ENCODE assay signal across 24 cellular contexts in genomic region chr3:50278106-50278867, GRCh38. TPM values are rescaled to one million over a fixed set of nuclear protein-coding genes. Genes with fewer than 3 reads are reported as not detected.
DNase-seq lines count a peak whose midpoint lies in the region; ATAC-seq and TF ChIP-seq lines count a peak whose summit lies in the region.
"Had no signal": no experiment of that assay in that cellular context is flagged by ENCODE, and none has a peak within 500 bp of the region (broad histone marks: within the 10 kb centered on the region; RNA-seq: fewer than 3 reads in every experiment).

No MANE protein-coding gene starts in this region.

- H3K27me3 ChIP-seq in cardiac muscle cell = peaks cover 32% of the 10 kb centered on the region
- H3K27me3 ChIP-seq in thoracic aorta (replicated peaks; ENCODE audit: insufficient read depth) = no peaks in the 10 kb centered on the region
- H3K27me3 ChIP-seq in SJCRH30 = no peaks in the 10 kb centered on the region
- H3K27me3 ChIP-seq: Peyer's patch had no signal

- H3K4me3 Mint-ChIP-seq in naive thymus-derived CD8-positive, alpha-beta T cell = no peak overlapping the region
- H3K4me3 Mint-ChIP-seq: nephron progenitor cell had no signal

- H3K4me1 Mint-ChIP-seq in naive thymus-derived CD8-positive, alpha-beta T cell = peaks cover 14 to 23% (median 21%) of the 10 kb centered on the region in 4 donors

- DNase-seq in cardiac muscle cell (ENCODE audit: low read depth in 1 of 2, low spot score in 1 of 2) (no peak), Right ventricle myocardium superior (no peak), left cardiac atrium (no peak), omental fat pad (ENCODE audit: low spot score) (no peak), thoracic aorta (ENCODE audit: low spot score) (no peak), SJCRH30 (no peak)
- DNase-seq in naive thymus-derived CD8-positive, alpha-beta T cell = no peak
- DNase-seq: activated CD4-positive, alpha-beta T cell treated with anti-CD3 and anti-CD28 coated beads, Interleukin-2, amount 50 U/mL, for 1 hour; brain microvascular endothelial cell; NCI-H1105 treated with DMSO at 0.1 percent for 48 hours; NCI-H2107; NCI-H524; nephron progenitor cell; Peyer's patch; stimulated activated CD4-positive, alpha-beta T cell treated with anti-CD3 and anti-CD28 coated beads, Interleukin-2, amount 100 ng/mL, for 48 hours; stimulated activated naive CD4-positive, alpha-beta T cell; upper lobe of left lung had no signal

- H3K27ac Mint-ChIP-seq in naive thymus-derived CD8-positive, alpha-beta T cell = no peak overlapping the region
- H3K27ac Mint-ChIP-seq: activated T-helper 2 cell treated with anti-CD3 and anti-CD28 coated beads, Interferon-gamma antibody, Interleukin-2, Interleukin-4, amounts not matched to agents 10 μg/mL and 5 μg/mL and 100 μg/mL, durations not matched to agents 14 hours and 24 hours and 36 hours; nephron progenitor cell; progenitor cell of endocrine pancreas had no signal

- H3K36me3 ChIP-seq in cardiac muscle cell = no peaks in the 10 kb centered on the region
- peaks cover 6% of the 10 kb centered on the region for H3K36me3 ChIP-seq in thoracic aorta
- H3K36me3 ChIP-seq in SJCRH30 = no peaks in the 10 kb centered on the region
- H3K36me3 ChIP-seq: brain microvascular endothelial cell had no signal

- POLR2A ChIA-PET in naive thymus-derived CD8-positive, alpha-beta T cell (lab: Charles Lee) = no interaction called here

- H3K27ac ChIP-seq in cardiac muscle cell = peak overlapping the region; percentile 76
- peak overlapping the region; percentile 25 to 56 for H3K27ac ChIP-seq in thoracic aorta
- H3K27ac ChIP-seq in SJCRH30 = no peak overlapping the region
- H3K27ac ChIP-seq: brain microvascular endothelial cell, Peyer's patch, upper lobe of left lung had no signal

- no peaks in the 10 kb centered on the region for H3K36me3 Mint-ChIP-seq in naive thymus-derived CD8-positive, alpha-beta T cell

- peaks cover 10 to 37% (median 17%) of the 10 kb centered on the region in 5 donors for H3K27me3 Mint-ChIP-seq in naive thymus-derived CD8-positive, alpha-beta T cell

- ATAC-seq in Right ventricle myocardium superior (ENCODE audit: poor library complexity) = no peak
- peak; percentile 1 to 4 for ATAC-seq in left cardiac atrium
- ATAC-seq in omental fat pad (ENCODE audit: low FRiP score) = peak; percentile 2
- no peak for ATAC-seq in thoracic aorta (ENCODE audit: insufficient number of reproducible peaks, low FRiP score, low read depth)
- no peak for ATAC-seq in naive thymus-derived CD8-positive, alpha-beta T cell
- no peak for ATAC-seq in GM21447 (IDR thresholded peaks at IDR 0.05; ENCODE audit: unreplicated experiment)

- intact Hi-C loops in Right ventricle myocardium superior (cut with DNase I) (no loop called here), left cardiac atrium (cut with DNase I) (no loop called here)

- H3K9me3 Mint-ChIP-seq in naive thymus-derived CD8-positive, alpha-beta T cell = no peaks in the 10 kb centered on the region
- H3K9me3 Mint-ChIP-seq: activated T-helper 2 cell treated with anti-CD3 and anti-CD28 coated beads, Interferon-gamma antibody, Interleukin-2, Interleukin-4, amounts not matched to agents 10 μg/mL and 5 μg/mL and 100 μg/mL, durations not matched to agents 14 hours and 24 hours and 36 hours; nephron progenitor cell had no signal

- TF ChIP-seq CTCF in cardiac muscle cell (IDR thresholded peaks at IDR 0.05; ENCODE audit: low read depth, low read length) (no peak), omental fat pad (IDR thresholded peaks at IDR 0.05) (no peak), thoracic aorta (IDR thresholded peaks at IDR 0.05) (no peak)

- peaks cover 14% of the 10 kb centered on the region for H3K4me1 ChIP-seq in cardiac muscle cell (ENCODE audit: low read depth)
- peaks cover 4 to 16% of the 10 kb centered on the region in 2 donors for H3K4me1 ChIP-seq in thoracic aorta (ENCODE audit: control insufficient read depth in 1 of 2, low read depth in 2 of 2)
- H3K4me1 ChIP-seq in SJCRH30 = no peaks in the 10 kb centered on the region

- H3K4me3 ChIP-seq in cardiac muscle cell = no peak overlapping the region
- H3K4me3 ChIP-seq in thoracic aorta = no peak overlapping the region
- no peak overlapping the region for H3K4me3 ChIP-seq in SJCRH30
- H3K4me3 ChIP-seq: Peyer's patch, upper lobe of left lung had no signal

- H3K9me3 ChIP-seq in cardiac muscle cell (ENCODE audit: low read depth) = no peaks in the 10 kb centered on the region
- H3K9me3 ChIP-seq in thoracic aorta = no peaks in the 10 kb centered on the region
- H3K9me3 ChIP-seq in SJCRH30 (replicated peaks) = no peaks in the 10 kb centered on the region
- H3K9me3 ChIP-seq: Peyer's patch, upper lobe of left lung had no signal

RNA-seq across cellular contexts. Expression of gene LSMEM2, which starts 0.6 kb away (rescaled TPM):
- total RNA-seq in cardiac muscle cell (26.4 and 29.2 TPM in 2 replicates), Right ventricle myocardium superior (29.6 TPM), left cardiac atrium (1 to 10 TPM; 1.4 to 6.6 TPM), omental fat pad (not detected), thoracic aorta (not detected)
- 16.4 and 18.1 TPM in 2 replicates for polyA plus RNA-seq in cardiac muscle cell
- total RNA-seq in naive thymus-derived CD8-positive, alpha-beta T cell = not detected
- polyA plus RNA-seq in naive thymus-derived CD8-positive, alpha-beta T cell = under 1 TPM in 2 of 3 donors, not detected in 1; 0.15 to 0.21 TPM
- total RNA-seq in SJCRH30 (2014; rRNA removed; shearing (Covaris generic)) = not detected in 2 replicates
- total RNA-seq: A172; activated T-helper 2 cell treated with anti-CD3 and anti-CD28 coated beads, Interferon-gamma antibody, Interleukin-2, Interleukin-4, amounts not matched to agents 10 μg/mL and 5 μg/mL and 100 μg/mL, durations not matched to agents 14 hours and 24 hours and 36 hours; fibroblast of lung; mesenteric fat pad; Peyer's patch; progenitor cell of endocrine pancreas had no signal
- polyA plus RNA-seq: BJ, fibroblast of lung had no signal

RNA-seq across cellular contexts. Expression of gene SEMA3B, which starts 9.3 kb away (rescaled TPM):
- total RNA-seq in cardiac muscle cell (16.7 and 25.9 TPM in 2 replicates), Right ventricle myocardium superior (19.9 TPM), left cardiac atrium (10 to 100 TPM; 14.3 to 32.6 TPM), omental fat pad (10 to 100 TPM; 14.2 to 94.1 (median 45.4) TPM), thoracic aorta (10 to 100 TPM; 53.6 to 57.2 TPM)
- 20.6 and 23.1 TPM in 2 replicates for polyA plus RNA-seq in cardiac muscle cell
- total RNA-seq in naive thymus-derived CD8-positive, alpha-beta T cell = 1 to 10 TPM; 1.0 to 1.1 TPM
- polyA plus RNA-seq in naive thymus-derived CD8-positive, alpha-beta T cell = under 1 TPM in 1 of 3 donors, not detected in 2; 0.09 TPM
- 3.3 and 4.8 TPM in 2 replicates for total RNA-seq in SJCRH30 (2014; rRNA removed; shearing (Covaris generic))

RNA-seq across cellular contexts. Expression of gene IFRD2, which starts 13.9 kb away (rescaled TPM):
- total RNA-seq in cardiac muscle cell = 61.0 and 75.3 TPM in 2 replicates
- 106 and 110 TPM in 2 replicates for polyA plus RNA-seq in cardiac muscle cell
- total RNA-seq in Right ventricle myocardium superior = 70.1 TPM
- total RNA-seq in left cardiac atrium = 10 to 100 TPM; 53.1 to 68.8 TPM
- 100 to 1,000 TPM in 1 of 4 donors, 10 to 100 TPM in 3; 40.0 to 178 (median 72.2) TPM for total RNA-seq in omental fat pad
- total RNA-seq in thoracic aorta = 100 to 1,000 TPM in 1 of 2 donors, 10 to 100 TPM in 1; 43.3 to 118 TPM
- total RNA-seq in naive thymus-derived CD8-positive, alpha-beta T cell = 10 to 100 TPM; 68.9 TPM
- polyA plus RNA-seq in naive thymus-derived CD8-positive, alpha-beta T cell = 10 to 100 TPM; 59.4 to 69.7 (median 60.7) TPM
- 85.3 and 98.8 TPM in 2 replicates for total RNA-seq in SJCRH30 (2014; rRNA removed; shearing (Covaris generic))

RNA-seq across cellular contexts. Expression of gene HYAL3, which starts 20.9 kb away (rescaled TPM):
- total RNA-seq in cardiac muscle cell = 3.6 and 6.4 TPM in 2 replicates
- 2.4 and 6.2 TPM in 2 replicates for polyA plus RNA-seq in cardiac muscle cell
- 1.2 TPM for total RNA-seq in Right ventricle myocardium superior
- total RNA-seq in left cardiac atrium = 1 to 10 TPM; 1.7 to 1.8 TPM
- 1 to 10 TPM; 1.9 to 6.2 (median 4.0) TPM for total RNA-seq in omental fat pad
- 1 to 10 TPM in 1 of 2 donors, under 1 TPM in 1; 0.35 to 1.4 TPM for total RNA-seq in thoracic aorta
- 1 to 10 TPM; 3.2 to 4.7 TPM for total RNA-seq in naive thymus-derived CD8-positive, alpha-beta T cell
- 1 to 10 TPM; 2.5 to 3.8 (median 3.0) TPM for polyA plus RNA-seq in naive thymus-derived CD8-positive, alpha-beta T cell
- 3.6 and 4.5 TPM in 2 replicates for total RNA-seq in SJCRH30 (2014; rRNA removed; shearing (Covaris generic))

RNA-seq across cellular contexts. Expression of gene NAA80, which starts 20.9 kb away (rescaled TPM):
- 28.5 and 40.4 TPM in 2 replicates for total RNA-seq in cardiac muscle cell
- 35.6 and 39.0 TPM in 2 replicates for polyA plus RNA-seq in cardiac muscle cell
- total RNA-seq in Right ventricle myocardium superior = 6.3 TPM
- 1 to 10 TPM; 5.8 to 7.2 TPM for total RNA-seq in left cardiac atrium
- total RNA-seq in omental fat pad = 1 to 10 TPM; 3.4 to 8.4 (median 5.3) TPM
- total RNA-seq in thoracic aorta = 1 to 10 TPM; 8.3 to 8.7 TPM
- 10 to 100 TPM; 33.8 to 36.8 TPM for total RNA-seq in naive thymus-derived CD8-positive, alpha-beta T cell
- polyA plus RNA-seq in naive thymus-derived CD8-positive, alpha-beta T cell = 10 to 100 TPM; 10.8 to 18.7 (median 17.4) TPM
- 3.2 and 3.4 TPM in 2 replicates for total RNA-seq in SJCRH30 (2014; rRNA removed; shearing (Covaris generic))

Comparison
In these comparisons a context has a peak if more than half of its experiments do, and no peak if none do; other contexts are left out.
1. ATAC-seq: peak in left cardiac atrium (2 of 2) and omental fat pad (single experiment); none in Right ventricle myocardium superior (single experiment), thoracic aorta (single experiment), naive thymus-derived CD8-positive, alpha-beta T cell (0 of 2) and GM21447 (single experiment).